12 cellular contexts compared by ENCODE assay signal in genomic region chr6:108699290-108700041, GRCh38.
DNase-seq lines count a peak whose midpoint lies in the region; TF ChIP-seq lines count a peak whose summit lies in the region.
"Had no signal": no experiment of that assay in that cellular context is flagged by ENCODE, and none has a peak within 500 bp of the region (broad histone marks: within the 10 kb centered on the region; RNA-seq: fewer than 3 reads in every experiment).

No MANE protein-coding gene starts in this region.

- POLR2A ChIA-PET in CD4-positive, alpha-beta memory T cell (lab: Charles Lee; ENCODE audit: partially characterized antibody) = no interaction called here

- CTCF ChIA-PET in CD4-positive, alpha-beta memory T cell (lab: Charles Lee; ENCODE audit: partially characterized antibody) = no interaction called here

- H3K79me2 ChIP-seq in hepatocyte = no peaks in the 10 kb centered on the region

- H3K27me3 Mint-ChIP-seq in CD4-positive, alpha-beta memory T cell = no peaks in the 10 kb centered on the region
- H3K27me3 Mint-ChIP-seq: activated CD4-positive, alpha-beta T cell treated with anti-CD3 and anti-CD28 coated beads, Interleukin-2, amount 10 ng/mL, durations not matched to agents 24 days and 14 days had no signal

- no peak overlapping the region for H3K4me3 ChIP-seq in hepatocyte
- no peak overlapping the region for H3K4me3 ChIP-seq in tibial artery
- H3K4me3 ChIP-seq in CD4-positive, alpha-beta memory T cell (ENCODE audit: low read length in 2 of 2) = no peak overlapping the region

- H4K20me1 ChIP-seq in hepatocyte (ENCODE audit: insufficient read depth, poor library complexity, severe bottlenecking) = no peaks in the 10 kb centered on the region

- intact Hi-C loops in tibial artery (cut with DNase I; ENCODE audit: low total_unique reads) = loop anchor here (10.0 kb wide), 1 partner anchor 135 kb away; the partner anchor contains the start of gene FOXO3
- intact Hi-C loops in CD4-positive, alpha-beta memory T cell (cut with micrococcal nuclease) = no loop called here

- peaks cover 0 to 5% (median 0%) of the 10 kb centered on the region in 4 donors for H3K4me1 Mint-ChIP-seq in CD4-positive, alpha-beta memory T cell

- no peaks in the 10 kb centered on the region for H3K9me2 ChIP-seq in hepatocyte (replicated peaks; ENCODE audit: insufficient read depth)

- H3K9me3 ChIP-seq in hepatocyte (ENCODE audit: low read depth) = peaks cover 9% of the 10 kb centered on the region
- H3K9me3 ChIP-seq in tibial artery = peaks cover 0 to 11% (median 4%) of the 10 kb centered on the region in 3 donors
- H3K9me3 ChIP-seq in CD4-positive, alpha-beta memory T cell (ENCODE audit: control insufficient read depth in 1 of 2, low read length in 2 of 2) = peaks cover 0 to 5% of the 10 kb centered on the region in 2 donors

- H3K27ac ChIP-seq in hepatocyte (no peak overlapping the region), tibial artery (peak overlapping the region; percentile 73 to 78)
- H3K27ac ChIP-seq in CD4-positive, alpha-beta memory T cell (ENCODE audit: low read depth, low read length) = no peak overlapping the region
- H3K27ac ChIP-seq: epithelial cell of prostate had no signal

- H3K36me3 ChIP-seq in hepatocyte (replicated peaks; ENCODE audit: insufficient read depth, low read depth) = no peaks in the 10 kb centered on the region
- H3K36me3 ChIP-seq in tibial artery = no peaks in the 10 kb centered on the region
- H3K36me3 ChIP-seq in CD4-positive, alpha-beta memory T cell (ENCODE audit: insufficient read depth, low read length) = no peaks in the 10 kb centered on the region

- H3K27ac Mint-ChIP-seq in CD4-positive, alpha-beta memory T cell = no peak overlapping the region
- H3K27ac Mint-ChIP-seq: activated CD4-positive, alpha-beta T cell treated with anti-CD3 and anti-CD28 coated beads, Interleukin-2, amount 10 ng/mL, durations not matched to agents 24 days and 14 days had no signal

- H3K27me3 ChIP-seq in hepatocyte = no peaks in the 10 kb centered on the region
- no peaks in the 10 kb centered on the region for H3K27me3 ChIP-seq in tibial artery
- H3K27me3 ChIP-seq in CD4-positive, alpha-beta memory T cell (ENCODE audit: insufficient read depth, low read length) = no peaks in the 10 kb centered on the region

- H3K4me2 ChIP-seq in hepatocyte = no peak overlapping the region

- peaks cover 0 to 31% (median 23%) of the 10 kb centered on the region in 8 donors for H3K9me3 Mint-ChIP-seq in CD4-positive, alpha-beta memory T cell

- peak; percentile 16 for DNase-seq in NCI-H1092 treated with DMSO at 0.1 percent for 48 hours (lab: John Stamatoyannopoulos, UW)
- DNase-seq in NCI-H1092 (lab: John Stamatoyannopoulos, UW) = no peak
- DNase-seq in SHP77 (lab: John Stamatoyannopoulos, UW) = peak; percentile 52 to 58
- peak; percentile 50 for DNase-seq in hepatocyte (ENCODE audit: low spot score)
- DNase-seq in tibial artery = no peak
- DNase-seq in KG1 (lab: John Stamatoyannopoulos, UW) = no peak
- DNase-seq in CD4-positive, alpha-beta memory T cell = no peak
- no peak for DNase-seq in DMS53 treated with DMSO at 0.1 percent for 48 hours (lab: John Stamatoyannopoulos, UW; ENCODE audit: unreplicated experiment)
- DNase-seq: activated CD4-positive, alpha-beta T cell treated with anti-CD3 and anti-CD28 coated beads, Interleukin-2, amount 10 ng/mL, durations not matched to agents 24 days and 14 days; Calu3; T-helper 1 cell had no signal

- H2AFZ ChIP-seq in hepatocyte = no peak overlapping the region

- no peak for TF ChIP-seq CTCF in hepatocyte (IDR thresholded peaks at IDR 0.05; ENCODE audit: poor library complexity)
- TF ChIP-seq CTCF in tibial artery (IDR thresholded peaks at IDR 0.05) = no peak

- no peak overlapping the region for H3K4me3 Mint-ChIP-seq in CD4-positive, alpha-beta memory T cell
- H3K4me3 Mint-ChIP-seq: activated CD4-positive, alpha-beta T cell treated with anti-CD3 and anti-CD28 coated beads, Interleukin-2, amount 10 ng/mL, durations not matched to agents 24 days and 14 days had no signal

- WGBS in hepatocyte (ENCODE audit: low lambda C conversion rate, missing lambda C conversion rate) = 78% methylated on average over 17 of the region's 17 CpGs

- peaks cover 9 to 10% of the 10 kb centered on the region in 2 donors for H3K36me3 Mint-ChIP-seq in CD4-positive, alpha-beta memory T cell

- H3K4me1 ChIP-seq in hepatocyte (ENCODE audit: insufficient read depth) (no peaks in the 10 kb centered on the region), tibial artery (peaks cover 0 to 62% (median 45%) of the 10 kb centered on the region in 4 donors)
- H3K4me1 ChIP-seq in CD4-positive, alpha-beta memory T cell (ENCODE audit: insufficient read depth, low read length) = no peaks in the 10 kb centered on the region

Comparison
In these comparisons a context has a peak if more than half of its experiments do, and no peak if none do; other contexts are left out.
1. DNase-seq: peak in NCI-H1092 treated with DMSO at 0.1 percent for 48 hours (single experiment), SHP77 (2 of 2) and hepatocyte (single experiment); none in NCI-H1092 (single experiment), tibial artery (0 of 2), KG1 (single experiment), CD4-positive, alpha-beta memory T cell (0 of 5) and DMS53 treated with DMSO at 0.1 percent for 48 hours (single experiment).
2. H3K27ac ChIP-seq: peak in tibial artery (2 of 2); none in hepatocyte (single experiment) and CD4-positive, alpha-beta memory T cell (single experiment).